ENCODE assay signal across 21 cellular contexts in genomic region chr6:132286298-132287019, GRCh38.
DNase-seq lines count a peak whose midpoint lies in the region; ATAC-seq and FAIRE-seq lines count a peak whose summit lies in the region.
"Had no signal": no experiment of that assay in that cellular context is flagged by ENCODE, and none has a peak within 500 bp of the region (broad histone marks: within the 10 kb centered on the region; RNA-seq: fewer than 3 reads in every experiment).

No MANE protein-coding gene starts in this region.

- peak; percentile 58 for ATAC-seq in GM18861 (IDR thresholded peaks at IDR 0.05; ENCODE audit: unreplicated experiment)
- peak; percentile 53 for ATAC-seq in HG02981 (IDR thresholded peaks at IDR 0.05; ENCODE audit: unreplicated experiment)
- ATAC-seq: activated naive CD8-positive, alpha-beta T cell treated with anti-CD3 and anti-CD28 coated beads, Interleukin-2, amount 50 U/mL, for 24 hours; activated T-helper 17 cell treated with anti-CD3 and anti-CD28 coated beads, Interleukin-2, amount 50 U/mL, for 72 hours had no signal

- H3K27me3 ChIP-seq in small intestine (ENCODE audit: control insufficient read depth in 2 of 2, insufficient read depth in 2 of 2, low read length in 2 of 2), result no peaks in the 10 kb centered on the region
- H3K27me3 ChIP-seq: BE2C, cardiac muscle cell, esophagus squamous epithelium, spleen had no signal

- no peak overlapping the region for H3K27ac ChIP-seq in small intestine (ENCODE audit: low read depth in 1 of 2, low read length in 1 of 2)
- H3K27ac ChIP-seq: cardiac muscle cell, esophagus squamous epithelium, prostate gland, spleen, thoracic aorta had no signal

- H3K36me3 ChIP-seq in small intestine (ENCODE audit: control insufficient read depth in 2 of 2, insufficient read depth in 2 of 2, low read length in 2 of 2), result no peaks in the 10 kb centered on the region
- H3K36me3 ChIP-seq: BE2C, cardiac muscle cell, esophagus squamous epithelium, prostate gland, spleen, thoracic aorta had no signal

- H3K9me3 ChIP-seq in small intestine (ENCODE audit: control insufficient read depth, low read depth), result no peaks in the 10 kb centered on the region
- H3K9me3 ChIP-seq: BE2C, esophagus squamous epithelium, prostate gland, spleen, thoracic aorta had no signal

- H3K4me1 ChIP-seq in small intestine (ENCODE audit: control insufficient read depth in 2 of 2, insufficient read depth in 1 of 2, low read depth in 1 of 2, low read length in 1 of 2), result no peaks in the 10 kb centered on the region
- H3K4me1 ChIP-seq: esophagus squamous epithelium, prostate gland had no signal

- FAIRE-seq in small intestine (lab: Jason Lieb, UNC), result no peak

- no peak overlapping the region for H3K4me3 ChIP-seq in small intestine (ENCODE audit: low read depth in 1 of 2, low read length in 2 of 2)
- H3K4me3 ChIP-seq: cardiac muscle cell, esophagus squamous epithelium, prostate gland, spleen, thoracic aorta had no signal

- DNase-seq in RPMI8226, result peak; percentile 90
- peak; percentile 21 for DNase-seq in small intestine
- no peak for DNase-seq in AML-193 (lab: John Stamatoyannopoulos, UW)
- no peak for DNase-seq in cerebellar nuclear complex (lab: John Stamatoyannopoulos, UW)
- DNase-seq in anterior cingulate cortex (lab: John Stamatoyannopoulos, UW), result no peak
- DNase-seq: activated naive CD8-positive, alpha-beta T cell treated with anti-CD3 and anti-CD28 coated beads, Interleukin-2, amount 50 U/mL, for 24 hours; BE2C; esophagus squamous epithelium; glutamatergic neuron; MV-4-11; NCI-H2081; NCI-H510A; SHP77; spleen; T-helper 2 cell had no signal

- WGBS in small intestine, 3 donors, result 62 to 75% (median 65%) methylated on average over 5 of the region's 5 CpGs

Comparison
In these comparisons a context has a peak if more than half of its experiments do, and no peak if none do; other contexts are left out.
1. DNase-seq: peak in RPMI8226 (single experiment) and small intestine (single experiment); none in AML-193 (0 of 2), cerebellar nuclear complex (0 of 2) and anterior cingulate cortex (0 of 58).